In genomic region chr9:127505396-127506116, GRCh38 we compare ENCODE assay signal across 8 cellular contexts. TPM values are rescaled to one million over a fixed set of nuclear protein-coding genes. Genes with fewer than 3 reads are reported as not detected.
A peak's percentile ranks its signal among the peaks of the same experiment; 100 is the strongest.
DNase-seq lines count a peak whose midpoint lies in the region; ATAC-seq and TF ChIP-seq lines count a peak whose summit lies in the region.

No MANE protein-coding gene starts in this region.

- H3K36me3 ChIP-seq in SK-N-SH (replicated peaks in 1 of 2; ENCODE audit: control insufficient read depth in 1 of 2, insufficient read depth in 2 of 2, low read length in 1 of 2) = peaks cover 22 to 50% of the 10 kb centered on the region in 2 experiments

- H3K79me2 ChIP-seq in SK-N-SH (ENCODE audit: insufficient read depth) = peaks cover 29% of the 10 kb centered on the region; the same call in 1 of the 2 replicates

- no peak for ATAC-seq in HG02571 (IDR thresholded peaks at IDR 0.05; ENCODE audit: unreplicated experiment)

- peaks cover 10 to 15% of the 10 kb centered on the region in 2 experiments; a peak in 2 of 4 replicates for H3K4me1 ChIP-seq in SK-N-SH (ENCODE audit: control insufficient read depth in 1 of 2, insufficient read depth in 2 of 2, low read depth in 1 of 2, low read length in 1 of 2)

- H4K20me1 ChIP-seq in SK-N-SH (ENCODE audit: insufficient read depth) = no peaks in the 10 kb centered on the region

- H3K27ac ChIP-seq in SK-N-SH (ENCODE audit: low read depth in 2 of 2, low read length in 1 of 2) = peak overlapping the region in 1 of 2 experiments; percentile 59; a peak in 2 of 4 replicates

- CTCF ChIA-PET in SK-N-SH (lab: Yijun Ruan, JAX) = interaction anchor here (0.8 to 14.3 kb wide), 16 partner anchors 11 to 416 kb away, joined by 3 to 277 read pairs (median 7); partner anchors contain the start of gene TOR2A

- H3K4me3 Mint-ChIP-seq in nephron = no peak overlapping the region

- DNase-seq in ACHN = peak; percentile 53
- DNase-seq in GM13977 (ENCODE audit: low spot score) = peak; percentile 72
- DNase-seq in SK-N-SH = peak; percentile 83
- DNase-seq in ecto neural progenitor cell (ENCODE audit: low spot score) = peak; percentile 75
- no peak for DNase-seq in GDM1 (lab: John Stamatoyannopoulos, UW)
- DNase-seq in lower leg skin (ENCODE audit: low spot score in 2 of 2) = no peak

- no peak overlapping the region for H3K4me2 ChIP-seq in SK-N-SH

- H3K4me3 ChIP-seq in SK-N-SH (ENCODE audit: low read depth in 2 of 2, low read length in 1 of 2) = no peak overlapping the region
- no peak overlapping the region for H3K4me3 ChIP-seq in lower leg skin (ENCODE audit: low read depth, poor library complexity, severe bottlenecking)

- POLR2A ChIA-PET in SK-N-SH (lab: Yijun Ruan, JAX) = no interaction called here

- H3K27me3 Mint-ChIP-seq in nephron (ENCODE audit: low read depth) = no peaks in the 10 kb centered on the region

- peaks cover 51% of the 10 kb centered on the region for H3F3A ChIP-seq in SK-N-SH (replicated peaks; ENCODE audit: insufficient read depth)

- H3K9me3 Mint-ChIP-seq in nephron = no peaks in the 10 kb centered on the region

- 100% methylated on average over 6 of the region's 16 CpGs for WGBS in SK-N-SH (ENCODE audit: low lambda C conversion rate)
- 76% methylated on average over 15 to 16 of the region's 16 CpGs for WGBS in lower leg skin, 2 donors

- peaks cover 8% of the 10 kb centered on the region for H3K36me3 Mint-ChIP-seq in nephron (ENCODE audit: low read depth)

- no peaks in the 10 kb centered on the region for H3K9me3 ChIP-seq in SK-N-SH

- no peak overlapping the region for H3K27ac Mint-ChIP-seq in nephron

- peak; percentile 49 for TF ChIP-seq RAD21 in SK-N-SH (IDR thresholded peaks at IDR 0.05; ENCODE audit: low read length)

- no peak for TF ChIP-seq POLR2A in lower leg skin (IDR thresholded peaks at IDR 0.05)

- TF ChIP-seq EP300 in SK-N-SH (IDR thresholded peaks at IDR 0.05; ENCODE audit: borderline replicate concordance in 1 of 2, low read depth in 1 of 2, low read length in 1 of 2) = no peak

- H3K4me1 Mint-ChIP-seq in nephron = no peaks in the 10 kb centered on the region

- TF ChIP-seq CTCF in GM13977 (IDR thresholded peaks at IDR 0.05; ENCODE audit: extremely low read depth, insufficient read depth, missing control alignments) (peak; percentile 61), SK-N-SH (IDR thresholded peaks at IDR 0.05) (peak; percentile 61), nephron (IDR thresholded peaks at IDR 0.05; ENCODE audit: unreplicated experiment in 3 of 3) (peak; percentile 39 to 55 (median 49)), lower leg skin (IDR thresholded peaks at IDR 0.05) (no peak)

- intact Hi-C loops in lower leg skin (cut with DNase I; ENCODE audit: low total_unique reads) = loop anchor here (10.0 kb wide), 1 partner anchor 419 kb away; no protein-coding TSS in a partner anchor

- no peak overlapping the region for H2AFZ ChIP-seq in SK-N-SH (ENCODE audit: low read depth)

- in situ Hi-C loops in ACHN (cut with HindIII; ENCODE audit: low pct_ligation_motif_present, low pct_unique_long_range_greater_than_20kb, low sequenced_read_pairs) = no loop called here
- in situ Hi-C loops in GM13977 (cut with MboI; ENCODE audit: low pct_unique_long_range_greater_than_20kb, low sequenced_read_pairs, unreplicated experiment) = no loop called here

- no peaks in the 10 kb centered on the region for H3K27me3 ChIP-seq in SK-N-SH (ENCODE audit: insufficient read depth)

- H3K9ac ChIP-seq in SK-N-SH = no peak overlapping the region

- H3K9me2 ChIP-seq in SK-N-SH = no peaks in the 10 kb centered on the region

TF ChIP-seq in SK-N-SH, 30 proteins besides CTCF, POLR2A, EP300 and RAD21:
- no peak for TF ChIP-seq RFX5 (IDR thresholded peaks at IDR 0.05; ENCODE audit: low read length)
- peak; percentile 62 for TF ChIP-seq SMC3 (IDR thresholded peaks at IDR 0.05; ENCODE audit: low read depth, low read length)

RNA-seq across cellular contexts. Expression of gene LRSAM1, which starts 54.2 kb away (rescaled TPM):
- polyA plus RNA-seq in SK-N-SH (2012; rRNA removed) = 5.5 and 8.0 TPM in 2 replicates
- polyA plus RNA-seq in SK-N-SH (2012; cell fraction: cytosol; rRNA removed) = 5.1 and 7.8 TPM in 2 replicates
- polyA plus RNA-seq in SK-N-SH (2012; cell fraction: nucleus; rRNA removed) = 35.0 and 51.3 TPM in 2 replicates
- total RNA-seq in lower leg skin = 10 to 100 TPM; 37.9 to 47.9 (median 41.9) TPM

RNA-seq across cellular contexts. Expression of gene RPL12, which starts 54.4 kb away (rescaled TPM):
- 3,270 and 3,754 TPM in 2 replicates for polyA plus RNA-seq in SK-N-SH (2012; rRNA removed)
- polyA plus RNA-seq in SK-N-SH (2012; cell fraction: cytosol; rRNA removed) = 3,350 and 3,639 TPM in 2 replicates
- polyA plus RNA-seq in SK-N-SH (2012; cell fraction: nucleus; rRNA removed) = 595 and 635 TPM in 2 replicates
- 1,000 to 10,000 TPM; 2,461 to 2,856 (median 2,671) TPM for total RNA-seq in lower leg skin

Comparison
In these comparisons a context has a peak if more than half of its experiments do, and no peak if none do; other contexts are left out.
1. DNase-seq: peak in ACHN (single experiment), GM13977 (single experiment), SK-N-SH (single experiment) and ecto neural progenitor cell (single experiment); none in GDM1 (single experiment) and lower leg skin (0 of 2).
2. CTCF ChIP-seq: peak in GM13977 (single experiment), SK-N-SH (single experiment) and nephron (3 of 3); none in lower leg skin (0 of 3).